9 cellular contexts compared by ENCODE assay signal in genomic region chr22:37218771-37219411, GRCh38. TPM values are rescaled to one million over a fixed set of nuclear protein-coding genes. Genes with fewer than 3 reads are reported as not detected.
A peak's percentile ranks its signal among the peaks of the same experiment; 100 is the strongest.
DNase-seq lines count a peak whose midpoint lies in the region; ATAC-seq, FAIRE-seq and TF ChIP-seq lines count a peak whose summit lies in the region.
"Had no signal": no experiment of that assay in that cellular context is flagged by ENCODE, and none has a peak within 500 bp of the region (broad histone marks: within the 10 kb centered on the region; RNA-seq: fewer than 3 reads in every experiment).

No MANE protein-coding gene starts in this region.

- H3K27me3 Mint-ChIP-seq in T-helper 17 cell: no peaks in the 10 kb centered on the region

- FAIRE-seq in GM18507 (lab: Jason Lieb, UNC): peak; percentile 100
- FAIRE-seq in H54 (lab: Jason Lieb, UNC): no peak
- FAIRE-seq: endometrium had no signal

- H3K4me3 ChIP-seq in left lung (no peak overlapping the region), brain microvascular endothelial cell (ENCODE audit: low read depth, low read length) (no peak overlapping the region), MG63 (no peak overlapping the region)

- H3K4me1 Mint-ChIP-seq in T-helper 17 cell: peaks cover 56% of the 10 kb centered on the region

- peaks cover 0 to 41% of the 10 kb centered on the region in 2 donors for H3K4me1 ChIP-seq in left lung

- peak overlapping the region; percentile 96 for H3K27ac Mint-ChIP-seq in T-helper 17 cell

- H3K27ac ChIP-seq in left lung: no peak overlapping the region
- H3K27ac ChIP-seq in brain microvascular endothelial cell: no peak overlapping the region

- H3K9me3 ChIP-seq in T-helper 17 cell (ENCODE audit: control insufficient read depth, low read length, poor library complexity, severe bottlenecking) (no peaks in the 10 kb centered on the region), left lung (no peaks in the 10 kb centered on the region), MG63 (no peaks in the 10 kb centered on the region)

- TF ChIP-seq CTCF in left lung (IDR thresholded peaks at IDR 0.05) (no peak), brain microvascular endothelial cell (IDR thresholded peaks at IDR 0.05; ENCODE audit: low read depth, low read length, missing control alignments) (no peak)

- TF ChIP-seq POLR2A in H54 (IDR thresholded peaks at IDR 0.05; ENCODE audit: low read depth, low read length): no peak

- peak; percentile 79 for ATAC-seq in HG02678 (IDR thresholded peaks at IDR 0.05; ENCODE audit: unreplicated experiment)
- ATAC-seq in T-helper 17 cell: peak; percentile 89
- ATAC-seq in left lung: peak; percentile 23

- H3K36me3 Mint-ChIP-seq in T-helper 17 cell (ENCODE audit: low read depth): no peaks in the 10 kb centered on the region

- DNase-seq in GM18507 (ENCODE audit: extremely low spot score, insufficient read length, low read depth) (peak; percentile 65), T-helper 17 cell (peak in 2 of 3 donors; percentile 46 to 54), left lung (peak in 1 of 2 donors; percentile 21), brain microvascular endothelial cell (no peak), SKM-1 (lab: John Stamatoyannopoulos, UW; ENCODE audit: unreplicated experiment) (no peak), H54 (ENCODE audit: insufficient read length, low spot score) (no peak), MG63 (no peak)

- H3K27me3 ChIP-seq in left lung (peaks cover 0 to 14% of the 10 kb centered on the region in 2 donors), brain microvascular endothelial cell (replicated peaks) (no peaks in the 10 kb centered on the region), MG63 (no peaks in the 10 kb centered on the region)

- H3K36me3 ChIP-seq in left lung (no peaks in the 10 kb centered on the region), brain microvascular endothelial cell (replicated peaks) (no peaks in the 10 kb centered on the region), MG63 (no peaks in the 10 kb centered on the region)

- intact Hi-C loops in left lung (cut with DNase I): no loop called here

- in situ Hi-C loops in brain microvascular endothelial cell (cut with HindIII; ENCODE audit: low pct_ligation_motif_present, low sequenced_read_pairs): no loop called here

- peak overlapping the region; percentile 87 for H3K4me3 Mint-ChIP-seq in T-helper 17 cell

RNA-seq across cellular contexts. Expression of gene SSTR3, which starts 6.6 kb away (rescaled TPM):
- 1 to 10 TPM in 1 of 2 donors, under 1 TPM in 1; 0.37 to 2.1 TPM for total RNA-seq in T-helper 17 cell
- total RNA-seq in left lung: under 1 TPM in 1 of 2 donors, not detected in 1; 0.26 TPM
- total RNA-seq in MG63 (2014; rRNA removed; shearing (Covaris generic); ENCODE audit: low replicate concordance): not detected in 2 replicates

RNA-seq across cellular contexts. Expression of gene RAC2, which starts 25.2 kb away (rescaled TPM):
- total RNA-seq in T-helper 17 cell (100 to 1,000 TPM; 297 to 478 TPM), left lung (10 to 100 TPM; 40.9 to 77.2 TPM)
- total RNA-seq in MG63 (2014; rRNA removed; shearing (Covaris generic); ENCODE audit: low replicate concordance): not detected in 2 replicates

RNA-seq across cellular contexts. Expression of gene C1QTNF6, which starts 30.8 kb away (rescaled TPM):
- total RNA-seq in T-helper 17 cell (10 to 100 TPM; 11.2 to 11.8 TPM), left lung (10 to 100 TPM in 1 of 2 donors, 1 to 10 TPM in 1; 7.2 to 16.0 TPM)
- total RNA-seq in MG63 (2014; rRNA removed; shearing (Covaris generic); ENCODE audit: low replicate concordance): 3.9 and 23.9 TPM in 2 replicates

Comparison
In these comparisons a context has a peak if more than half of its experiments do, and no peak if none do; other contexts are left out.
1. DNase-seq: peak in GM18507 (single experiment) and T-helper 17 cell (2 of 3); none in brain microvascular endothelial cell (single experiment), SKM-1 (single experiment), H54 (single experiment) and MG63 (single experiment).
2. ATAC-seq: peak in every context shown above with its lines; median percentile 89 in T-helper 17 cell; 79 in HG02678; 23 in left lung.
3. RNA of gene RAC2, which starts 25.2 kb away (total RNA-seq): 297 to 478 TPM in T-helper 17 cell and 40.9 to 77.2 TPM in left lung; not detected in MG63; every median in the first group is over 10 times any median in the second.